In genomic region chr12:42705863-42706262, GRCh38 we compare ENCODE assay signal across 10 cellular contexts.
DNase-seq lines count a peak whose midpoint lies in the region; ATAC-seq, FAIRE-seq and TF ChIP-seq lines count a peak whose summit lies in the region.
"Had no signal": no experiment of that assay in that cellular context is flagged by ENCODE, and none has a peak within 500 bp of the region (broad histone marks: within the 10 kb centered on the region; RNA-seq: fewer than 3 reads in every experiment).

No MANE protein-coding gene starts in this region.

- no peak overlapping the region for H3K27ac ChIP-seq in colonic mucosa
- no peak overlapping the region for H3K27ac ChIP-seq in kidney (ENCODE audit: low read depth in 2 of 2, low read length in 2 of 2)
- peak overlapping the region; percentile 6 for H3K27ac ChIP-seq in subcutaneous abdominal adipose tissue (ENCODE audit: low read depth, low read length)

- TF ChIP-seq CTCF in colonic mucosa (IDR thresholded peaks at IDR 0.05) (no peak), kidney (IDR thresholded peaks at IDR 0.05; ENCODE audit: borderline replicate concordance, extremely low read depth, insufficient read depth) (no peak), nephron progenitor cell (IDR thresholded peaks at IDR 0.05) (no peak)

- ATAC-seq in HG03097 (IDR thresholded peaks at IDR 0.05; ENCODE audit: low FRiP score, unreplicated experiment) (no peak), HG03521 (IDR thresholded peaks at IDR 0.05; ENCODE audit: unreplicated experiment) (no peak)

- no peak overlapping the region for H3K4me3 Mint-ChIP-seq in nephron progenitor cell

- H3K4me1 Mint-ChIP-seq in nephron progenitor cell: no peaks in the 10 kb centered on the region

- H3K9me3 ChIP-seq in colonic mucosa (no peaks in the 10 kb centered on the region), kidney (ENCODE audit: control insufficient read depth in 1 of 2, low read length in 2 of 2) (no peaks in the 10 kb centered on the region), subcutaneous abdominal adipose tissue (ENCODE audit: control insufficient read depth in 5 of 5, low read length in 5 of 5) (no peaks in the 10 kb centered on the region)

- H3K27me3 Mint-ChIP-seq in nephron progenitor cell (ENCODE audit: low read depth, poor library complexity): peaks cover 2% of the 10 kb centered on the region

- no peak for FAIRE-seq in kidney (lab: Jason Lieb, UNC)
- FAIRE-seq: TTC549 had no signal

- H3K4me1 ChIP-seq in colonic mucosa (no peaks in the 10 kb centered on the region), kidney (ENCODE audit: control insufficient read depth in 1 of 2, insufficient read depth in 1 of 2, low read depth in 1 of 2, low read length in 2 of 2) (no peaks in the 10 kb centered on the region), subcutaneous abdominal adipose tissue (ENCODE audit: control insufficient read depth in 5 of 5, insufficient read depth in 5 of 5, low read length in 5 of 5) (peaks cover 2 to 31% (median 26%) of the 10 kb centered on the region in 5 donors)

- peak; percentile 96 for DNase-seq in LHCN-M2 (ENCODE audit: low read depth)
- DNase-seq in colonic mucosa: peak; percentile 26
- DNase-seq in kidney: peak; percentile 78
- no peak for DNase-seq in nephron progenitor cell
- no peak for DNase-seq in stimulated activated CD4-positive, alpha-beta T cell treated with anti-CD3 and anti-CD28 coated beads, Interleukin-4, amount 100 ng/mL, for 4 hours
- DNase-seq: NCI-H2227 treated with DMSO at 0.1 percent for 48 hours had no signal

- intact Hi-C loops in colonic mucosa (cut with DNase I) (no loop called here), kidney (cut with DNase I) (no loop called here)

- peaks cover 18% of the 10 kb centered on the region for H3K9me3 Mint-ChIP-seq in nephron progenitor cell

- no peaks in the 10 kb centered on the region for H3K36me3 ChIP-seq in colonic mucosa
- H3K36me3 ChIP-seq in kidney (ENCODE audit: control insufficient read depth in 1 of 2, insufficient read depth in 2 of 2, low read length in 2 of 2): no peaks in the 10 kb centered on the region
- no peaks in the 10 kb centered on the region for H3K36me3 ChIP-seq in subcutaneous abdominal adipose tissue (ENCODE audit: control insufficient read depth in 5 of 5, insufficient read depth in 5 of 5, low read length in 5 of 5)

- H3K4me3 ChIP-seq in colonic mucosa: no peak overlapping the region
- no peak overlapping the region for H3K4me3 ChIP-seq in kidney (ENCODE audit: low read length in 2 of 2)
- no peak overlapping the region for H3K4me3 ChIP-seq in subcutaneous abdominal adipose tissue (ENCODE audit: low read depth in 1 of 5, low read length in 5 of 5)

- no peaks in the 10 kb centered on the region for H3K27me3 ChIP-seq in colonic mucosa
- H3K27me3 ChIP-seq in subcutaneous abdominal adipose tissue (ENCODE audit: control insufficient read depth in 5 of 5, insufficient read depth in 4 of 5, low read length in 5 of 5): no peaks in the 10 kb centered on the region

- H3K9ac ChIP-seq in colonic mucosa (ENCODE audit: low read depth in 2 of 2, low read length in 2 of 2): no peak overlapping the region
- H3K9ac ChIP-seq in kidney (ENCODE audit: low read length in 2 of 2): no peak overlapping the region
- peak overlapping the region in 1 of 5 donors; percentile 21 for H3K9ac ChIP-seq in subcutaneous abdominal adipose tissue (ENCODE audit: low read length in 5 of 5)

- no peak overlapping the region for H3K27ac Mint-ChIP-seq in nephron progenitor cell

- H3K36me3 Mint-ChIP-seq in nephron progenitor cell (ENCODE audit: low read depth): peaks cover 14% of the 10 kb centered on the region

Comparison
In these comparisons a context has a peak if more than half of its experiments do, and no peak if none do; other contexts are left out.
1. DNase-seq: peak in LHCN-M2 (single experiment), colonic mucosa (single experiment) and kidney (single experiment); none in nephron progenitor cell (single experiment) and stimulated activated CD4-positive, alpha-beta T cell treated with anti-CD3 and anti-CD28 coated beads, Interleukin-4, amount 100 ng/mL, for 4 hours (0 of 2).